32 cellular contexts compared by ENCODE assay signal in the genomic region with DNA sequence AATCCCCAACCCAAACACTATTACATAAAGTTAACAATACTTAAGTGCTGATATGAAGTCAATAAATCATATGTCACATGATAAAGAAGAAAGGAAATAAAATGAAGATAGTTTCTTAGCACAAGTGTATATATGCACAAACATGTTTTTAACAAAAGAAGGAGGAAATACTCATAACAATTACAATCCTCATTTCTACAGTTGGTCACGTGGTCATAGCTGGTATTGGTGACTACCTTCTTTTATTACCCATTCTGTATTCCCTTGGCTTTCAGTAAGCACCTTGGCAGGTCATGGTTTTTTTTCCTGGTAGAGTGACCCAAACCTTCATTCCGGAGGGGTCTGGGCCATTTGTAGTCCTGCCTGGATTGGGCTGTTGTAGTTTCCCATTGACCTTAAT.
DNase-seq lines count a peak whose midpoint lies in the region; ATAC-seq, FAIRE-seq and TF ChIP-seq lines count a peak whose summit lies in the region.
"Had no signal": no experiment of that assay in that cellular context is flagged by ENCODE, and none has a peak within 500 bp of the region (broad histone marks: within the 10 kb centered on the region; RNA-seq: fewer than 3 reads in every experiment).

No MANE protein-coding gene starts in this region.

- no peaks in the 10 kb centered on the region for H3K27me3 ChIP-seq in HepG2 (ENCODE audit: control insufficient read depth in 1 of 2, insufficient read depth in 2 of 2, low read length in 2 of 2)
- no peaks in the 10 kb centered on the region for H3K27me3 ChIP-seq in right lobe of liver
- no peaks in the 10 kb centered on the region for H3K27me3 ChIP-seq in K562 (ENCODE audit: control insufficient read depth in 2 of 2, insufficient read depth in 2 of 2, low read length in 2 of 2)
- H3K27me3 ChIP-seq: BE2C; BLaER1; BLaER1 treated with 17β-estradiol and CSF1 and Interleukin-3, amounts not matched to agents 10 nM and 100 nM had no signal

- H3K79me2 ChIP-seq in HepG2 (ENCODE audit: insufficient read depth, low read length) (no peaks in the 10 kb centered on the region), K562 (ENCODE audit: control insufficient read depth, insufficient read depth, low read length) (no peaks in the 10 kb centered on the region)

- H3K4me1 ChIP-seq in HepG2 (ENCODE audit: insufficient read depth, low read length) (no peaks in the 10 kb centered on the region), right lobe of liver (no peaks in the 10 kb centered on the region), A549 (no peaks in the 10 kb centered on the region), K562 (replicated peaks in 1 of 2; ENCODE audit: control insufficient read depth in 2 of 2, insufficient read depth in 2 of 2, low read length in 2 of 2) (no peaks in the 10 kb centered on the region)
- H3K4me1 ChIP-seq: BE2C; BLaER1; BLaER1 treated with 17β-estradiol and CSF1 and Interleukin-3, amounts not matched to agents 10 nM and 100 nM; Caco-2 had no signal

- ATAC-seq in HepG2 (no peak), right lobe of liver (no peak), A549 (no peak), K562 (no peak), GM21526 (IDR thresholded peaks at IDR 0.05; ENCODE audit: low FRiP score, unreplicated experiment) (no peak)
- ATAC-seq: CD8-positive, alpha-beta T cell had no signal

- CTCF ChIA-PET in HepG2 (lab: Yijun Ruan, JAX; ENCODE audit: low intra/inter-chr PET ratio, low total read pairs): no interaction called here
- CTCF ChIA-PET in A549 (lab: Yijun Ruan, JAX): no interaction called here
- CTCF ChIA-PET in K562 (lab: Yijun Ruan, JAX; ENCODE audit: low intra/inter-chr PET ratio): no interaction called here

- H3K9me3 ChIP-seq in HepG2 (ENCODE audit: low read length) (no peaks in the 10 kb centered on the region), right lobe of liver (no peaks in the 10 kb centered on the region), A549 (no peaks in the 10 kb centered on the region), K562 (replicated peaks; ENCODE audit: control insufficient read depth, insufficient read depth, low read depth, low read length) (no peaks in the 10 kb centered on the region)
- H3K9me3 ChIP-seq: BE2C; BLaER1; BLaER1 treated with 17β-estradiol and CSF1 and Interleukin-3, amounts not matched to agents 10 nM and 100 nM; Caco-2 had no signal

- no peak overlapping the region for H3K4me3 ChIP-seq in HepG2 (replicated peaks in 1 of 3; ENCODE audit: insufficient read depth in 1 of 3, low read depth in 2 of 3, low read length in 3 of 3)
- no peak overlapping the region for H3K4me3 ChIP-seq in right lobe of liver
- no peak overlapping the region for H3K4me3 ChIP-seq in A549
- H3K4me3 ChIP-seq in K562: no peak overlapping the region
- H3K4me3 ChIP-seq: BLaER1; BLaER1 treated with 17β-estradiol and CSF1 and Interleukin-3, amounts not matched to agents 10 nM and 100 nM had no signal

- 9% methylated on average over 2 of the region's 2 CpGs for WGBS in HepG2 (ENCODE audit: low lambda C conversion rate)
- 55% methylated on average over 2 of the region's 2 CpGs for WGBS in right lobe of liver (ENCODE audit: insufficient coverage, low coverage, low lambda C conversion rate, missing lambda C conversion rate)
- 6% methylated on average over 2 of the region's 2 CpGs for WGBS in A549 (ENCODE audit: missing lambda C conversion rate)
- 0% methylated on average over 2 of the region's 2 CpGs for WGBS in K562 (ENCODE audit: insufficient coverage, low coverage, missing lambda C conversion rate)

- H3K4me2 ChIP-seq in HepG2 (ENCODE audit: low read depth, low read length): no peak overlapping the region
- H3K4me2 ChIP-seq in A549: no peak overlapping the region
- no peak overlapping the region for H3K4me2 ChIP-seq in K562 (ENCODE audit: insufficient read depth, low read length)
- H3K4me2 ChIP-seq: BLaER1; BLaER1 treated with 17β-estradiol and CSF1 and Interleukin-3, amounts not matched to agents 10 nM and 100 nM had no signal

- no peak overlapping the region for H2AFZ ChIP-seq in HepG2 (ENCODE audit: low read length)
- H2AFZ ChIP-seq in K562 (ENCODE audit: low read depth, low read length): no peak overlapping the region

- TF ChIP-seq POLR2A in HepG2 (IDR thresholded peaks at IDR 0.05; ENCODE audit: insufficient read depth in 1 of 2, low read depth in 2 of 2, low read length in 2 of 2) (no peak), right lobe of liver (IDR thresholded peaks at IDR 0.05) (no peak), A549 (IDR thresholded peaks at IDR 0.05; ENCODE audit: low read length) (no peak), K562 (conservative IDR thresholded peaks at IDR 0.05) (no peak)

- no peak overlapping the region for H3K9ac ChIP-seq in HepG2 (ENCODE audit: insufficient read depth, low read depth, low read length)
- H3K9ac ChIP-seq in K562 (ENCODE audit: insufficient read depth in 1 of 2, low read depth in 2 of 2, low read length in 2 of 2): no peak overlapping the region
- H3K9ac ChIP-seq: BLaER1; BLaER1 treated with 17β-estradiol and CSF1 and Interleukin-3, amounts not matched to agents 10 nM and 100 nM had no signal

- in situ Hi-C loops in HepG2 (cut with HindIII; ENCODE audit: extremely low pct_ligation_motif_present, low pct_unique_long_range_greater_than_20kb) (loop anchor here (10.0 kb wide), 1 partner anchor 58 kb away; no protein-coding TSS in a partner anchor), K562 (cut with MboI) (no loop called here)

- TF ChIP-seq EP300 in HepG2 (IDR thresholded peaks at IDR 0.05; ENCODE audit: low read depth in 2 of 2, low read length in 2 of 2) (no peak), HepG2 (CRISPR knock-in tag; IDR thresholded peaks at IDR 0.05; ENCODE audit: borderline replicate concordance) (no peak), A549 (IDR thresholded peaks at IDR 0.05) (no peak), K562 (IDR thresholded peaks at IDR 0.05; ENCODE audit: low read length) (no peak)

- intact Hi-C loops in HepG2 (cut with micrococcal nuclease; ENCODE audit: unreplicated experiment) (no loop called here), right lobe of liver (cut with DNase I) (no loop called here), K562 (cut with micrococcal nuclease) (no loop called here)

- no TSS peak for BruUV-seq in HepG2 (replicated peaks; lab: Mats Ljungman, UMichigan)
- no TSS peak for BruUV-seq in K562 (replicated peaks; lab: Mats Ljungman, UMichigan)

- H3K9me1 ChIP-seq in K562 (ENCODE audit: control insufficient read depth, insufficient read depth, low read length): no peaks in the 10 kb centered on the region

- FAIRE-seq in HepG2 (lab: Jason Lieb, UNC) (no peak), A549 (lab: Jason Lieb, UNC) (no peak), K562 (lab: Jason Lieb, UNC) (no peak)
- FAIRE-seq: A204.1, D721Med had no signal

- POLR2A ChIA-PET in HepG2 (lab: Yijun Ruan, JAX): no interaction called here
- POLR2A ChIA-PET in A549 (lab: Yijun Ruan, JAX): no interaction called here
- POLR2A ChIA-PET in K562 (lab: Yijun Ruan, JAX): interaction anchor here (1.2 kb wide), 1 partner anchor 17 kb away, joined by 3 read pairs; no protein-coding TSS in a partner anchor

- TF ChIP-seq RAD21 in HepG2 (CRISPR knock-in tag; IDR thresholded peaks at IDR 0.05): no peak
- no peak for TF ChIP-seq RAD21 in A549 (conservative IDR thresholded peaks at IDR 0.05 in 1 of 2, IDR thresholded peaks at IDR 0.05 in 1 of 2)
- TF ChIP-seq RAD21 in K562 (CRISPR knock-in tag; conservative IDR thresholded peaks at IDR 0.05 in 1 of 2, IDR thresholded peaks at IDR 0.05 in 1 of 2): no peak

- H4K20me1 ChIP-seq in HepG2 (ENCODE audit: insufficient read depth, low read length) (no peaks in the 10 kb centered on the region), K562 (replicated peaks; ENCODE audit: control insufficient read depth, insufficient read depth, low read length) (no peaks in the 10 kb centered on the region)
- H4K20me1 ChIP-seq: BLaER1; BLaER1 treated with 17β-estradiol and CSF1 and Interleukin-3, amounts not matched to agents 10 nM and 100 nM had no signal

- TF ChIP-seq CTCF in HepG2 (CRISPR knock-in tag; IDR thresholded peaks at IDR 0.05) (no peak), right lobe of liver (IDR thresholded peaks at IDR 0.05) (no peak), A549 (IDR thresholded peaks at IDR 0.05) (no peak), K562 (IDR thresholded peaks at IDR 0.05 in 2 of 3, conservative IDR thresholded peaks at IDR 0.05 in 1 of 3; ENCODE audit: insufficient read depth in 2 of 3, low read depth in 1 of 3, low read length in 3 of 3) (no peak)

- no peak for DNase-seq in HepG2 (ENCODE audit: low spot score)
- DNase-seq in right lobe of liver: no peak
- no peak for DNase-seq in A549 (ENCODE audit: low read depth in 1 of 2, low spot score in 1 of 2)
- no peak for DNase-seq in K562 (ENCODE audit: extremely low read depth in 1 of 4, low spot score in 3 of 4)
- DNase-seq in stimulated activated CD4-positive, alpha-beta T cell treated with anti-CD3 and anti-CD28 coated beads, Interleukin-15, amount 100 ng/mL, for 24 hours: no peak
- DNase-seq: 8988T; ACHN; AML-193; BE2C; C1 segment of cervical spinal cord; Caco-2; Calu3; CD4-positive, alpha-beta memory T cell; CD4-positive, alpha-beta T cell; CD4-positive, CD25-positive, alpha-beta regulatory T cell; CD8-positive, alpha-beta memory T cell; CD8-positive, alpha-beta T cell; COR-L47; DMS 273 treated with DMSO at 0.1 percent for 48 hours; DMS153; DMS53; DMS79; DMS79 treated with DMSO at 0.1 percent for 48 hours; DND-41; EL had no signal

- no peaks in the 10 kb centered on the region for H3K36me3 ChIP-seq in HepG2 (replicated peaks in 1 of 2; ENCODE audit: control insufficient read depth in 1 of 2, insufficient read depth in 2 of 2, low read length in 2 of 2)
- H3K36me3 ChIP-seq in right lobe of liver: no peaks in the 10 kb centered on the region
- H3K36me3 ChIP-seq in K562 (ENCODE audit: control insufficient read depth, insufficient read depth, low read length): no peaks in the 10 kb centered on the region
- H3K36me3 ChIP-seq: BE2C; BLaER1; BLaER1 treated with 17β-estradiol and CSF1 and Interleukin-3, amounts not matched to agents 10 nM and 100 nM had no signal

- H3K27ac ChIP-seq in HepG2 (ENCODE audit: extremely low read length, insufficient read depth, low read length) (no peak overlapping the region), right lobe of liver (no peak overlapping the region), A549 (no peak overlapping the region), K562 (ENCODE audit: extremely low read depth, low read depth, low read length) (no peak overlapping the region)
- H3K27ac ChIP-seq: 22Rv1; BLaER1; BLaER1 treated with 17β-estradiol and CSF1 and Interleukin-3, amounts not matched to agents 10 nM and 100 nM; C4-2B had no signal

TF ChIP-seq in HepG2, 621 proteins besides CTCF, POLR2A, EP300 and RAD21 (continues in another document):
- TF ChIP-seq GATAD1 (CRISPR knock-in tag; IDR thresholded peaks at IDR 0.05) (no peak), RAD51 (IDR thresholded peaks at IDR 0.05; ENCODE audit: borderline replicate concordance) (peak; percentile 56; the same call in 1 of the 2 replicates)

Comparison
In these comparisons a context has a peak if more than half of its experiments do, and no peak if none do; other contexts are left out.
1. Of the 241 proteins assayed by ChIP-seq in both HepG2 and K562: peak only in HepG2: none; only in K562: TFE3; in both: RAD51; in neither: 239.